ENCODE assay signal across 1 cellular context in the genomic region with DNA sequence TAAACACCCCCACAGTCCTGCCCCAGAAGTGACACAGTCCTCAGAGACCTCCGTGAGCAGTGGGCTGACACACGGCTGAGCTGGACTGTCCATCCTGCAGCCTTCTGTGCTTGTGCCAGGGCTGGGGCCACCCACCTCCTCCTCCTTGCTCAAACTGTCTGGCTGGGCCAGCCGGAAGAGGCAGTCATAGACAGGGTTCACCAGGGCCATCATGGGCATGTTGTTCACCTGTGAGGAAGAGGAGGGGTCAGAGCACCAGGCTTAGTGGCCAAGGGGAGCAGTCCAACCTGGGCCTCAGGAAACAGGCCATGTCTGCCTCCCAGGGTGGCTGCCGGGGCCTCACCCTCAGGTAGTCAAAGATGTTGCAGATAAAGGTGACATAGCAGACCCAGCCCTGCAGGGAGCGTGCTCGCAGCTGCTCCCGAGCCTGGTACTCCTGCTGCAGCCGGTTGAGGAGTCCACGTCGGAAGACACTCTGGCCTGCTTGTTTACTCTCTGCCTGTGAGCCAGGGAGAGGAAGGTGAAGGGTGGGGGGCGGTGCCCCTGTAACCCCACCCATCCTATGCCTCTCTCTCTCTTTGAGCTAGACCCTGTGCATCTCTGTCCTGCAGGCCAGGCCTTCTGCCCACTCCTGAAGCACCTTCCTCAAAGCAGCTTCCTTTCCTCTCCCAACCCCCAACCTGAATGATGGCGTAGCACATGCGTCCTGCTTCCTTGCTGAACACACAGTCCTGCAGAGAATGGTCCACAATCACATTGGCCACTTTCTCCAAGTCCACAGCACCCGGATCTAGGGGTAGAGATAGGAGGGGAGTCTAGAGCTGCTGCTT.
TF ChIP-seq lines count a peak whose summit lies in the region.

No MANE protein-coding gene starts in this region.

TF ChIP-seq in HepG2, 621 proteins besides CTCF, POLR2A, EP300 and RAD21 (continued from another document and continues in another):
- TF ChIP-seq ZHX2 (IDR thresholded peaks at IDR 0.05; ENCODE audit: low read depth): peak; percentile 25; the same call in 1 of the 2 replicates
- no peak for TF ChIP-seq ZHX2 (CRISPR knock-in tag; IDR thresholded peaks at IDR 0.05; ENCODE audit: borderline replicate concordance)
- TF ChIP-seq HNF4G (IDR thresholded peaks at IDR 0.05; ENCODE audit: borderline replicate concordance, low read depth, low read length): peak; percentile 25; the same call in 1 of the 2 replicates
- peak; percentile 73; the same call in 1 of the 2 replicates for TF ChIP-seq HNF4G (CRISPR knock-in tag; IDR thresholded peaks at IDR 0.05; ENCODE audit: borderline replicate concordance, low read depth)
- TF ChIP-seq ZNF883 (CRISPR knock-in tag; IDR thresholded peaks at IDR 0.05; ENCODE audit: not compliant biosample characterization): peak; percentile 68
- TF ChIP-seq ZNF75D (CRISPR knock-in tag; IDR thresholded peaks at IDR 0.05; ENCODE audit: borderline replicate concordance): no peak
- TF ChIP-seq EEA1 (CRISPR knock-in tag; IDR thresholded peaks at IDR 0.05; ENCODE audit: borderline replicate concordance): no peak
- TF ChIP-seq, protein P1, sequence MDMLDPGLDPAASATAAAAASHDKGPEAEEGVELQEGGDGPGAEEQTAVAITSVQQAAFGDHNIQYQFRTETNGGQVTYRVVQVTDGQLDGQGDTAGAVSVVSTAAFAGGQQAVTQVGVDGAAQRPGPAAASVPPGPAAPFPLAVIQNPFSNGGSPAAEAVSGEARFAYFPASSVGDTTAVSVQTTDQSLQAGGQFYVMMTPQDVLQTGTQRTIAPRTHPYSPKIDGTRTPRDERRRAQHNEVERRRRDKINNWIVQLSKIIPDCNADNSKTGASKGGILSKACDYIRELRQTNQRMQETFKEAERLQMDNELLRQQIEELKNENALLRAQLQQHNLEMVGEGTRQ (IDR thresholded peaks at IDR 0.05; ENCODE audit: low read depth, low read length): no peak
- TF ChIP-seq, protein P1 (CRISPR knock-in tag; IDR thresholded peaks at IDR 0.05; ENCODE audit: borderline replicate concordance): no peak
- peak; percentile 59 for TF ChIP-seq ZNF781 (CRISPR knock-in tag; IDR thresholded peaks at IDR 0.05; ENCODE audit: borderline replicate concordance, not compliant biosample characterization)
- TF ChIP-seq NR2F1 (CRISPR knock-in tag; IDR thresholded peaks at IDR 0.05): no peak
- TF ChIP-seq FOXO4 (CRISPR knock-in tag; conservative IDR thresholded peaks at IDR 0.05): 0 out of 2 replicates have a peak, but pooled peaks have one; percentile 95
- TF ChIP-seq ELF3 (CRISPR knock-in tag; IDR thresholded peaks at IDR 0.05): peak; percentile 72
- TF ChIP-seq SRSF1 (optimal IDR thresholded peaks at IDR 0.05; ENCODE audit: low read depth, low read length): peak; percentile 53
- TF ChIP-seq, protein P2, sequence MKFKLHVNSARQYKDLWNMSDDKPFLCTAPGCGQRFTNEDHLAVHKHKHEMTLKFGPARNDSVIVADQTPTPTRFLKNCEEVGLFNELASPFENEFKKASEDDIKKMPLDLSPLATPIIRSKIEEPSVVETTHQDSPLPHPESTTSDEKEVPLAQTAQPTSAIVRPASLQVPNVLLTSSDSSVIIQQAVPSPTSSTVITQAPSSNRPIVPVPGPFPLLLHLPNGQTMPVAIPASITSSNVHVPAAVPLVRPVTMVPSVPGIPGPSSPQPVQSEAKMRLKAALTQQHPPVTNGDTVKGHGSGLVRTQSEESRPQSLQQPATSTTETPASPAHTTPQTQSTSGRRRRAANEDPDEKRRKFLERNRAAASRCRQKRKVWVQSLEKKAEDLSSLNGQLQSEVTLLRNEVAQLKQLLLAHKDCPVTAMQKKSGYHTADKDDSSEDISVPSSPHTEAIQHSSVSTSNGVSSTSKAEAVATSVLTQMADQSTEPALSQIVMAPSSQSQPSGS (CRISPR knock-in tag; IDR thresholded peaks at IDR 0.05): no peak
- TF ChIP-seq NONO (IDR thresholded peaks at IDR 0.05): no peak
- TF ChIP-seq NONO (CRISPR knock-in tag; conservative IDR thresholded peaks at IDR 0.05): peak; percentile 74
- peak; percentile 82; the same call in 1 of the 2 replicates for TF ChIP-seq TARDBP (CRISPR knock-in tag; IDR thresholded peaks at IDR 0.05)
- peak; percentile 63; the same call in 1 of the 2 replicates for TF ChIP-seq ARNTL (CRISPR knock-in tag; IDR thresholded peaks at IDR 0.05)
- TF ChIP-seq SMC3 (IDR thresholded peaks at IDR 0.05; ENCODE audit: low read length): peak; percentile 36
- TF ChIP-seq, protein P3, sequence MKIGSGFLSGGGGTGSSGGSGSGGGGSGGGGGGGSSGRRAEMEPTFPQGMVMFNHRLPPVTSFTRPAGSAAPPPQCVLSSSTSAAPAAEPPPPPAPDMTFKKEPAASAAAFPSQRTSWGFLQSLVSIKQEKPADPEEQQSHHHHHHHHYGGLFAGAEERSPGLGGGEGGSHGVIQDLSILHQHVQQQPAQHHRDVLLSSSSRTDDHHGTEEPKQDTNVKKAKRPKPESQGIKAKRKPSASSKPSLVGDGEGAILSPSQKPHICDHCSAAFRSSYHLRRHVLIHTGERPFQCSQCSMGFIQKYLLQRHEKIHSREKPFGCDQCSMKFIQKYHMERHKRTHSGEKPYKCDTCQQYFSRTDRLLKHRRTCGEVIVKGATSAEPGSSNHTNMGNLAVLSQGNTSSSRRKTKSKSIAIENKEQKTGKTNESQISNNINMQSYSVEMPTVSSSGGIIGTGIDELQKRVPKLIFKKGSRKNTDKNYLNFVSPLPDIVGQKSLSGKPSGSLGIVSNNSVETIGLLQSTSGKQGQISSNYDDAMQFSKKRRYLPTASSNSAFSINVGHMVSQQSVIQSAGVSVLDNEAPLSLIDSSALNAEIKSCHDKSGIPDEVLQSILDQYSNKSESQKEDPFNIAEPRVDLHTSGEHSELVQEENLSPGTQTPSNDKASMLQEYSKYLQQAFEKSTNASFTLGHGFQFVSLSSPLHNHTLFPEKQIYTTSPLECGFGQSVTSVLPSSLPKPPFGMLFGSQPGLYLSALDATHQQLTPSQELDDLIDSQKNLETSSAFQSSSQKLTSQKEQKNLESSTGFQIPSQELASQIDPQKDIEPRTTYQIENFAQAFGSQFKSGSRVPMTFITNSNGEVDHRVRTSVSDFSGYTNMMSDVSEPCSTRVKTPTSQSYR (CRISPR knock-in tag; IDR thresholded peaks at IDR 0.05; ENCODE audit: borderline replicate concordance): peak; percentile 52
- no peak for TF ChIP-seq ZNF101 (CRISPR knock-in tag; IDR thresholded peaks at IDR 0.05; ENCODE audit: borderline replicate concordance, low read depth)
- no peak for TF ChIP-seq NBN (conservative IDR thresholded peaks at IDR 0.05)
- 0 out of 2 replicates have a peak, but pooled peaks have one; percentile 47 for TF ChIP-seq ZNF761 (CRISPR knock-in tag; conservative IDR thresholded peaks at IDR 0.05)
- TF ChIP-seq GABPA (IDR thresholded peaks at IDR 0.05; ENCODE audit: low read depth, low read length): peak; percentile 29; the same call in 1 of the 2 replicates
- peak; percentile 58 for TF ChIP-seq GABPA (CRISPR knock-in tag; IDR thresholded peaks at IDR 0.05; ENCODE audit: low read depth)
- TF ChIP-seq, protein P4, sequence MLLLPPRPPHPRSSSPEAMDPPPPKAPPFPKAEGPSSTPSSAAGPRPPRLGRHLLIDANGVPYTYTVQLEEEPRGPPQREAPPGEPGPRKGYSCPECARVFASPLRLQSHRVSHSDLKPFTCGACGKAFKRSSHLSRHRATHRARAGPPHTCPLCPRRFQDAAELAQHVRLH (CRISPR knock-in tag; IDR thresholded peaks at IDR 0.05; ENCODE audit: borderline replicate concordance, low read depth): peak; percentile 83
- no peak for TF ChIP-seq THYN1 (CRISPR knock-in tag; IDR thresholded peaks at IDR 0.05; ENCODE audit: borderline replicate concordance, low read depth)
- TF ChIP-seq ZNF446 (CRISPR knock-in tag; IDR thresholded peaks at IDR 0.05): no peak
- TF ChIP-seq ZNF383 (CRISPR knock-in tag; IDR thresholded peaks at IDR 0.05; ENCODE audit: borderline replicate concordance): 0 out of 2 replicates have a peak, but pooled peaks have one; percentile 29
- TF ChIP-seq ZMYM4 (CRISPR knock-in tag; IDR thresholded peaks at IDR 0.05): peak; percentile 90
- TF ChIP-seq NFYB (CRISPR knock-in tag; IDR thresholded peaks at IDR 0.05): no peak; the same call in 1 of the 2 replicates
- no peak for TF ChIP-seq ZNF264 (CRISPR knock-in tag; IDR thresholded peaks at IDR 0.05)
- TF ChIP-seq AGO1 (IDR thresholded peaks at IDR 0.05; ENCODE audit: low read depth, low read length, poor library complexity, severe bottlenecking): peak; percentile 74
- no peak for TF ChIP-seq HNRNPH1 (optimal IDR thresholded peaks at IDR 0.05; ENCODE audit: low read depth, low read length)
- TF ChIP-seq ZBTB2 (CRISPR knock-in tag; IDR thresholded peaks at IDR 0.05; ENCODE audit: low read depth): no peak
- peak; percentile 54; the same call in 1 of the 2 replicates for TF ChIP-seq RARA (CRISPR knock-in tag; IDR thresholded peaks at IDR 0.05)
- TF ChIP-seq ZNF772 (CRISPR knock-in tag; IDR thresholded peaks at IDR 0.05): peak; percentile 36; the same call in 1 of the 2 replicates
- TF ChIP-seq FLYWCH1 (CRISPR knock-in tag; IDR thresholded peaks at IDR 0.05): no peak
- no peak; the same call in 1 of the 2 replicates for TF ChIP-seq HMG20B (CRISPR knock-in tag; conservative IDR thresholded peaks at IDR 0.05)
